9 cellular contexts compared by ENCODE assay signal in genomic region chr1:117093870-117094621, GRCh38. TPM values are rescaled to one million over a fixed set of nuclear protein-coding genes. Genes with fewer than 3 reads are reported as not detected.
A peak's percentile ranks its signal among the peaks of the same experiment; 100 is the strongest.
DNase-seq lines count a peak whose midpoint lies in the region; ATAC-seq, FAIRE-seq and TF ChIP-seq lines count a peak whose summit lies in the region.
"Had no signal": no experiment of that assay in that cellular context is flagged by ENCODE, and none has a peak within 500 bp of the region (broad histone marks: within the 10 kb centered on the region; RNA-seq: fewer than 3 reads in every experiment).

No MANE protein-coding gene starts in this region.

- H3F3A ChIP-seq in SK-N-SH (replicated peaks; ENCODE audit: insufficient read depth), result peaks cover 38% of the 10 kb centered on the region

- 0 out of 4 replicates have a peak, but pooled peaks of 1 of the 2 experiments have one; percentile 27 for TF ChIP-seq EP300 in SK-N-SH (IDR thresholded peaks at IDR 0.05; ENCODE audit: borderline replicate concordance in 1 of 2, low read depth in 1 of 2, low read length in 1 of 2)

- H3K27ac Mint-ChIP-seq in naive thymus-derived CD8-positive, alpha-beta T cell, result peak overlapping the region in 3 of 10 donors; percentile 19 to 57 (median 48)

- H3K9me3 Mint-ChIP-seq in naive thymus-derived CD8-positive, alpha-beta T cell, result no peaks in the 10 kb centered on the region

- no peak overlapping the region for H3K4me3 Mint-ChIP-seq in naive thymus-derived CD8-positive, alpha-beta T cell

- H3K27me3 ChIP-seq in SK-N-SH (ENCODE audit: insufficient read depth), result no peaks in the 10 kb centered on the region

- H3K4me1 Mint-ChIP-seq in naive thymus-derived CD8-positive, alpha-beta T cell, result peaks cover 0 to 7% (median 0%) of the 10 kb centered on the region in 4 donors

- H2AFZ ChIP-seq in SK-N-SH (ENCODE audit: low read depth), result no peak overlapping the region

- peak overlapping the region; percentile 59 for H3K4me2 ChIP-seq in SK-N-SH

- CTCF ChIA-PET in SK-N-SH (lab: Yijun Ruan, JAX), result interaction anchor here (0.8 to 3.2 kb wide), 8 partner anchors 8 to 192 kb away, joined by 3 to 17 read pairs (median 4); partner anchors contain the start of gene TRIM45

- TF ChIP-seq CTCF in C4-2B (conservative IDR thresholded peaks at IDR 0.05) (peak; percentile 20; the same call in 1 of the 2 replicates), SK-N-SH (IDR thresholded peaks at IDR 0.05) (peak; percentile 53), coronary artery (IDR thresholded peaks at IDR 0.05) (no peak)

- peaks cover 20 to 89% (median 50%) of the 10 kb centered on the region in 3 donors for H3K36me3 Mint-ChIP-seq in naive thymus-derived CD8-positive, alpha-beta T cell

- TF ChIP-seq RAD21 in SK-N-SH (IDR thresholded peaks at IDR 0.05; ENCODE audit: low read length), result no peak

- H3K9ac ChIP-seq in SK-N-SH, result peak overlapping the region; percentile 77

- FAIRE-seq in frontal cortex (lab: Jason Lieb, UNC), result no peak

- WGBS in SK-N-SH (ENCODE audit: low lambda C conversion rate), result 80% methylated on average over 6 of the region's 6 CpGs

- ATAC-seq in GM19023 (IDR thresholded peaks at IDR 0.05; ENCODE audit: unreplicated experiment) (peak; percentile 68), HG03159 (IDR thresholded peaks at IDR 0.05; ENCODE audit: unreplicated experiment) (peak; percentile 79), GM19467 (IDR thresholded peaks at IDR 0.05; ENCODE audit: unreplicated experiment) (no peak)
- ATAC-seq in naive thymus-derived CD8-positive, alpha-beta T cell, result peak; percentile 65 to 74

- H3K9me3 ChIP-seq in SK-N-SH, result no peaks in the 10 kb centered on the region

- peaks cover 19 to 31% of the 10 kb centered on the region in 2 experiments for H3K36me3 ChIP-seq in SK-N-SH (replicated peaks in 1 of 2; ENCODE audit: control insufficient read depth in 1 of 2, insufficient read depth in 2 of 2, low read length in 1 of 2)

- peaks cover 6 to 54% of the 10 kb centered on the region in 2 experiments for H3K4me1 ChIP-seq in SK-N-SH (ENCODE audit: control insufficient read depth in 1 of 2, insufficient read depth in 2 of 2, low read depth in 1 of 2, low read length in 1 of 2)

- POLR2A ChIA-PET in SK-N-SH (lab: Yijun Ruan, JAX), result no interaction called here
- POLR2A ChIA-PET in naive thymus-derived CD8-positive, alpha-beta T cell (lab: Charles Lee), result no interaction called here

- no peaks in the 10 kb centered on the region for H4K20me1 ChIP-seq in SK-N-SH (ENCODE audit: insufficient read depth)

- DNase-seq in SK-N-SH, result peak; percentile 23
- no peak for DNase-seq in coronary artery (ENCODE audit: low spot score)
- peak in 5 of 10 donors; percentile 0 to 20 (median 9) for DNase-seq in naive thymus-derived CD8-positive, alpha-beta T cell
- no peak for DNase-seq in frontal cortex (ENCODE audit: low spot score in 2 of 2)

- H3K4me3 ChIP-seq in SK-N-SH (ENCODE audit: low read depth in 2 of 2, low read length in 1 of 2) (no peak overlapping the region; a peak in 1 of 4 replicates), coronary artery (no peak overlapping the region)
- H3K4me3 ChIP-seq: skin epidermis had no signal

- no peaks in the 10 kb centered on the region for H3K79me2 ChIP-seq in SK-N-SH (ENCODE audit: insufficient read depth)

- H3K9me2 ChIP-seq in SK-N-SH, result no peaks in the 10 kb centered on the region

- H3K27me3 Mint-ChIP-seq in naive thymus-derived CD8-positive, alpha-beta T cell, result no peaks in the 10 kb centered on the region

- H3K27ac ChIP-seq in C4-2B, result no peak overlapping the region
- H3K27ac ChIP-seq in SK-N-SH (ENCODE audit: low read depth in 2 of 2, low read length in 1 of 2), result peak overlapping the region; percentile 87 to 98
- peak overlapping the region; percentile 40 to 49 for H3K27ac ChIP-seq in coronary artery

TF ChIP-seq in SK-N-SH, 30 proteins besides CTCF, POLR2A, EP300 and RAD21:
- TF ChIP-seq FOSL2 (IDR thresholded peaks at IDR 0.05; ENCODE audit: borderline replicate concordance, low read depth) (peak; percentile 45; the same call in 1 of the 2 replicates), TCF12 (IDR thresholded peaks at IDR 0.05) (peak; percentile 59; the same call in 1 of the 2 replicates), MEF2A (IDR thresholded peaks at IDR 0.05; ENCODE audit: borderline replicate concordance, low read depth) (no peak), ELF1 (IDR thresholded peaks at IDR 0.05) (no peak), REST (IDR thresholded peaks at IDR 0.05; ENCODE audit: low read depth, low read length) (no peak), FOXJ3 (CRISPR knock-in tag; IDR thresholded peaks at IDR 0.05) (no peak), PBX3 (IDR thresholded peaks at IDR 0.05) (peak; percentile 40), JUND (IDR thresholded peaks at IDR 0.05) (peak; percentile 45)

RNA-seq across cellular contexts. Expression of gene TRIM45, which starts 27.5 kb away (rescaled TPM):
- 7.4 and 9.7 TPM in 2 replicates for polyA plus RNA-seq in SK-N-SH (2012; rRNA removed)
- 2.6 and 3.8 TPM in 2 replicates for polyA plus RNA-seq in SK-N-SH (2012; cell fraction: cytosol; rRNA removed)
- polyA plus RNA-seq in SK-N-SH (2012; cell fraction: nucleus; rRNA removed), result 49.2 and 51.6 TPM in 2 replicates
- total RNA-seq in naive thymus-derived CD8-positive, alpha-beta T cell, result under 1 TPM in 1 of 2 experiments, not detected in 1; 0.14 TPM
- polyA plus RNA-seq in naive thymus-derived CD8-positive, alpha-beta T cell, result under 1 TPM in 1 of 3 donors, not detected in 2; 0.19 TPM
- total RNA-seq in frontal cortex, result 3.7 TPM

RNA-seq across cellular contexts. Expression of gene TTF2, which starts 33.9 kb away (rescaled TPM):
- polyA plus RNA-seq in SK-N-SH (2012; rRNA removed), result 10.8 and 12.2 TPM in 2 replicates
- 8.0 and 10.5 TPM in 2 replicates for polyA plus RNA-seq in SK-N-SH (2012; cell fraction: cytosol; rRNA removed)
- 27.1 and 37.0 TPM in 2 replicates for polyA plus RNA-seq in SK-N-SH (2012; cell fraction: nucleus; rRNA removed)
- total RNA-seq in naive thymus-derived CD8-positive, alpha-beta T cell, result 10 to 100 TPM; 29.5 to 31.0 TPM
- 10 to 100 TPM; 10.8 to 13.4 (median 11.7) TPM for polyA plus RNA-seq in naive thymus-derived CD8-positive, alpha-beta T cell
- 3.3 TPM for total RNA-seq in frontal cortex
